Comparison of ENCODE assay signal across 18 cellular contexts in the genomic region with DNA sequence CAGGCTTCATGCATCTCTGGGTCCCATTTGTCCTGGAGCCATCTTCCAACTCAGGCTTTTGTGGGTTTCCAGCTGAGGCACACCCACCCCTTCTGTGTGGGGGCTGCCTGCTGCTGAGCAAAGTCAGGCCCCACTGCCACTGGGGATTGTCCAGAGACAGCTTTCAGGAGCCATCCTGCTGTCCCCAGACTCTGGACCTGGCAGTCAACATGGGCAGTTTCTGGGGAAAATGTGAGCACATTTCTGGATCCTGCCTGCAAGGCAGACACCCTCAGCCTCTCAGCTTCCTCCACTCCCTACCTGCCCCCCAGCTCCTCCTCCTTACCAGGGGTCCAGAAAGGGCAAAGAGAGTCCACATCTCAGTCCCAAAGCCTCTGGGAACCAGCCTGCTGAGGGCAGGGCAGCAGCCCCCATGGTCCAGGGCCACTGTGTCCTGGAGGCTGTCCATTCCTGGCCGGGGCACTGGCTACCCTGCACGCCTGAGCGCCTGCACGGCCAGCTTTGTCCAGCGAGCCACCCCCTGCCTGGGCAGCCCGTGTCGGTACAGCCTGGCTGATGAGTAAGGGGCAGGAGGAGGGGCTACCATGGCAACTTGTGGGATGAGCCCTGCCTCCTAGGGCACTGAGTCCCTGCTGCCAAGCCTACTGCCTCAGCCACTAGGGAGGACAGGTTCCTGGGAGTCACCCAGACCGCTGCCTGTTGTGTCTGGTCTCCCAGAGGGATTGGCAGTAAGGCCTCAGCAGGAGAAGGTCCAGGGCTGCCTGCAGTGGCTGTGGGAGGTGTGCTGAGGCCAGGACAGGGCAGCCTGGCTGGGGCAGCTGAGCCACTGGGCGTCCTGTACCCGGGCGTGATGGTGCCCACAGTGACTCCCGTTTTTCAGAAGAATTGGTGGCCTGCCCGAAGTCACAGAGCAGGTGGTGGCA. TPM values are rescaled to one million over a fixed set of nuclear protein-coding genes. Genes with fewer than 3 reads are reported as not detected.
A peak's percentile ranks its signal among the peaks of the same experiment; 100 is the strongest.
DNase-seq lines count a peak whose midpoint lies in the region; ATAC-seq and TF ChIP-seq lines count a peak whose summit lies in the region.
"Had no signal": no experiment of that assay in that cellular context is flagged by ENCODE, and none has a peak within 500 bp of the region (broad histone marks: within the 10 kb centered on the region; RNA-seq: fewer than 3 reads in every experiment).

A gene with protein sequence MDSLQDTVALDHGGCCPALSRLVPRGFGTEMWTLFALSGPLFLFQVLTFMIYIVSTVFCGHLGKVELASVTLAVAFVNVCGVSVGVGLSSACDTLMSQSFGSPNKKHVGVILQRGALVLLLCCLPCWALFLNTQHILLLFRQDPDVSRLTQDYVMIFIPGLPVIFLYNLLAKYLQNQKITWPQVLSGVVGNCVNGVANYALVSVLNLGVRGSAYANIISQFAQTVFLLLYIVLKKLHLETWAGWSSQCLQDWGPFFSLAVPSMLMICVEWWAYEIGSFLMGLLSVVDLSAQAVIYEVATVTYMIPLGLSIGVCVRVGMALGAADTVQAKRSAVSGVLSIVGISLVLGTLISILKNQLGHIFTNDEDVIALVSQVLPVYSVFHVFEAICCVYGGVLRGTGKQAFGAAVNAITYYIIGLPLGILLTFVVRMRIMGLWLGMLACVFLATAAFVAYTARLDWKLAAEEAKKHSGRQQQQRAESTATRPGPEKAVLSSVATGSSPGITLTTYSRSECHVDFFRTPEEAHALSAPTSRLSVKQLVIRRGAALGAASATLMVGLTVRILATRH (minus strand): TSS at position 477 of the 923 bp plus-strand sequence. CDS start 29 bp downstream, at position 448.

- no peak within 1 kb of the TSS for H3K4me3 ChIP-seq in testis
- H3K4me3 ChIP-seq: coronary artery, GM23248 had no signal

- no peaks in the 10 kb centered on the region for H3K27me3 Mint-ChIP-seq in stimulated activated naive CD8-positive, alpha-beta T cell treated with anti-CD3 and anti-CD28 coated beads, Interleukin-15, amount 100 ng/mL, for 72 hours
- H3K27me3 Mint-ChIP-seq: activated T-helper 17 cell treated with anti-CD3 and anti-CD28 coated beads, Interleukin-2, amount 50 U/mL, for 72 hours had no signal

- no peaks in the 10 kb centered on the region for H3K9me3 Mint-ChIP-seq in stimulated activated naive CD8-positive, alpha-beta T cell treated with anti-CD3 and anti-CD28 coated beads, Interleukin-15, amount 100 ng/mL, for 72 hours
- H3K9me3 Mint-ChIP-seq: activated T-helper 17 cell treated with anti-CD3 and anti-CD28 coated beads, Interleukin-2, amount 50 U/mL, for 72 hours had no signal

- no peak within 1 kb of the TSS for H3K4me3 Mint-ChIP-seq in stimulated activated naive CD8-positive, alpha-beta T cell treated with anti-CD3 and anti-CD28 coated beads, Interleukin-15, amount 100 ng/mL, for 72 hours
- H3K4me3 Mint-ChIP-seq: activated T-helper 17 cell treated with anti-CD3 and anti-CD28 coated beads, Interleukin-2, amount 50 U/mL, for 72 hours had no signal

- peaks cover 5% of the 10 kb centered on the region for H3K4me1 ChIP-seq in testis

- H3K27ac Mint-ChIP-seq in stimulated activated naive CD8-positive, alpha-beta T cell treated with anti-CD3 and anti-CD28 coated beads, Interleukin-15, amount 100 ng/mL, for 72 hours, result peak within 1 kb of the TSS in 1 of 2 donors; percentile 74
- H3K27ac Mint-ChIP-seq: activated T-helper 17 cell treated with anti-CD3 and anti-CD28 coated beads, Interleukin-2, amount 50 U/mL, for 72 hours had no signal

- no peaks in the 10 kb centered on the region for H3K27me3 ChIP-seq in testis

- no peak within 1 kb of the TSS for H3K27ac ChIP-seq in testis
- H3K27ac ChIP-seq: coronary artery, GM23248 had no signal

- TF ChIP-seq CTCF in testis (IDR thresholded peaks at IDR 0.05), result no peak

- no peaks in the 10 kb centered on the region for H3K4me1 Mint-ChIP-seq in stimulated activated naive CD8-positive, alpha-beta T cell treated with anti-CD3 and anti-CD28 coated beads, Interleukin-15, amount 100 ng/mL, for 72 hours
- H3K4me1 Mint-ChIP-seq: activated T-helper 17 cell treated with anti-CD3 and anti-CD28 coated beads, Interleukin-2, amount 50 U/mL, for 72 hours had no signal

- DNase-seq in NCI-H146 (lab: John Stamatoyannopoulos, UW), result peak; percentile 17
- DNase-seq in NCI-H146 treated with DMSO at 0.1 percent for 48 hours (lab: John Stamatoyannopoulos, UW; ENCODE audit: unreplicated experiment), result no peak
- peak; percentile 67 for DNase-seq in astrocyte of the hippocampus (ENCODE audit: low read depth, low spot score)
- peak; percentile 75 for DNase-seq in kidney tubule cell (ENCODE audit: low spot score)
- peak; percentile 33 for DNase-seq in testis
- no peak for DNase-seq in stimulated activated naive CD8-positive, alpha-beta T cell treated with anti-CD3 and anti-CD28 coated beads, Interleukin-15, amount 100 ng/mL, for 72 hours
- no peak for DNase-seq in NCI-H2107 (lab: John Stamatoyannopoulos, UW)
- DNase-seq: activated CD4-positive, alpha-beta T cell treated with anti-CD3 and anti-CD28 coated beads, Interleukin-2, amount 50 U/mL, for 48 hours; GM23248; KG1; NCI-H1930; stimulated activated CD4-positive, alpha-beta T cell treated with anti-CD3 and anti-CD28 coated beads, Interleukin-4, amount 100 ng/mL, for 1 hour; T-helper 9 cell had no signal

- H3K9me3 ChIP-seq in testis, result no peaks in the 10 kb centered on the region

- H3K36me3 ChIP-seq in testis (ENCODE audit: low read depth, missing control alignments), result no peaks in the 10 kb centered on the region

- 77% methylated on average over 10 of the region's 13 CpGs; no CpG with 5 or more reads in 1 of the 2 donors for WGBS in testis, 2 donors

- TF ChIP-seq POLR2A in testis (IDR thresholded peaks at IDR 0.05), result no peak

- ATAC-seq in GM18868 (IDR thresholded peaks at IDR 0.05; ENCODE audit: unreplicated experiment), result no peak
- no peak for ATAC-seq in stimulated activated naive CD8-positive, alpha-beta T cell treated with anti-CD3 and anti-CD28 coated beads, Interleukin-15, amount 100 ng/mL, for 72 hours
- ATAC-seq: activated T-helper 17 cell treated with anti-CD3 and anti-CD28 coated beads, Interleukin-2, amount 50 U/mL, for 72 hours had no signal

- intact Hi-C loops in testis (cut with DNase I; ENCODE audit: low total_unique reads), result no loop called here

RNA-seq across cellular contexts. Expression of the gene that starts here (rescaled TPM):
- total RNA-seq in testis, result under 1 TPM; 0.16 to 0.50 TPM
- 1.1 TPM for polyA plus RNA-seq in testis (ENCODE audit: insufficient read depth, low read depth, low replicate concordance)
- total RNA-seq: activated T-helper 17 cell treated with anti-CD3 and anti-CD28 coated beads, Interleukin-2, amount 50 U/mL, for 72 hours; GM23248; posterior vena cava; RPMI7951 had no signal
- polyA plus RNA-seq: GM23248 had no signal

Comparison
In these comparisons a context has a peak if more than half of its experiments do, and no peak if none do; other contexts are left out.
1. DNase-seq: peak in NCI-H146 (single experiment), astrocyte of the hippocampus (single experiment), kidney tubule cell (single experiment) and testis (single experiment); none in NCI-H146 treated with DMSO at 0.1 percent for 48 hours (single experiment), stimulated activated naive CD8-positive, alpha-beta T cell treated with anti-CD3 and anti-CD28 coated beads, Interleukin-15, amount 100 ng/mL, for 72 hours (0 of 2) and NCI-H2107 (single experiment).